In genomic region chr4:10808591-10808990, GRCh38 we compare ENCODE assay signal across 13 cellular contexts.
DNase-seq lines count a peak whose midpoint lies in the region; ATAC-seq lines count a peak whose summit lies in the region.
"Had no signal": no experiment of that assay in that cellular context is flagged by ENCODE, and none has a peak within 500 bp of the region (broad histone marks: within the 10 kb centered on the region; RNA-seq: fewer than 3 reads in every experiment).

No MANE protein-coding gene starts in this region.

- no peak for ATAC-seq in activated CD8-positive, alpha-beta memory T cell treated with anti-CD3 and anti-CD28 coated beads, Interleukin-2, amount 10 ng/mL, durations not matched to agents 7 days and 5 days

- no peaks in the 10 kb centered on the region for H3K27me3 Mint-ChIP-seq in activated CD8-positive, alpha-beta memory T cell treated with anti-CD3 and anti-CD28 coated beads, Interleukin-2, amount 10 ng/mL, durations not matched to agents 7 days and 5 days

- DNase-seq in GM03348 (ENCODE audit: low spot score): peak; percentile 47
- DNase-seq in NCI-H446 treated with DMSO at 0.1 percent for 48 hours (lab: John Stamatoyannopoulos, UW): peak; percentile 86
- DNase-seq in fibroblast of peridontal ligament (ENCODE audit: extremely low read depth): peak; percentile 57
- DNase-seq in pons (ENCODE audit: low spot score): peak; percentile 85
- no peak for DNase-seq in AG08395 (ENCODE audit: low spot score)
- no peak for DNase-seq in HPDE6-E6E7 (ENCODE audit: extremely low spot score)
- DNase-seq in stimulated activated CD8-positive, alpha-beta memory T cell treated with anti-CD3 and anti-CD28 coated beads, Interleukin-4, amount 100 ng/mL, for 48 hours: no peak
- no peak for DNase-seq in activated CD8-positive, alpha-beta memory T cell treated with anti-CD3 and anti-CD28 coated beads, Interleukin-2, amount 10 ng/mL, durations not matched to agents 7 days and 5 days
- DNase-seq: activated CD4-positive, alpha-beta T cell treated with anti-CD3 and anti-CD28 coated beads, Interleukin-2, amount 50 U/mL, for 48 hours; H7; NCI-H1048; NCI-H748 treated with DMSO at 0.1 percent for 48 hours had no signal

- H3K4me1 Mint-ChIP-seq in activated CD8-positive, alpha-beta memory T cell treated with anti-CD3 and anti-CD28 coated beads, Interleukin-2, amount 10 ng/mL, durations not matched to agents 7 days and 5 days: no peaks in the 10 kb centered on the region

- peaks cover 2% of the 10 kb centered on the region for H3K9me3 Mint-ChIP-seq in activated CD8-positive, alpha-beta memory T cell treated with anti-CD3 and anti-CD28 coated beads, Interleukin-2, amount 10 ng/mL, durations not matched to agents 7 days and 5 days (ENCODE audit: low read depth)

- H3K4me3 Mint-ChIP-seq in activated CD8-positive, alpha-beta memory T cell treated with anti-CD3 and anti-CD28 coated beads, Interleukin-2, amount 10 ng/mL, durations not matched to agents 7 days and 5 days: no peak overlapping the region

- H3K27ac Mint-ChIP-seq in activated CD8-positive, alpha-beta memory T cell treated with anti-CD3 and anti-CD28 coated beads, Interleukin-2, amount 10 ng/mL, durations not matched to agents 7 days and 5 days: no peak overlapping the region
- H3K27ac Mint-ChIP-seq: activated T-helper 2 cell treated with anti-CD3 and anti-CD28 coated beads, Interferon-gamma antibody, Interleukin-2, Interleukin-4, amounts not matched to agents 10 μg/mL and 5 μg/mL and 100 μg/mL, durations not matched to agents 14 hours and 24 hours and 36 hours had no signal

- CTCF ChIA-PET in activated CD8-positive, alpha-beta memory T cell treated with anti-CD3 and anti-CD28 coated beads, Interleukin-2, amount 10 ng/mL, durations not matched to agents 7 days and 5 days (lab: Charles Lee): no interaction called here

- no peaks in the 10 kb centered on the region for H3K36me3 Mint-ChIP-seq in activated CD8-positive, alpha-beta memory T cell treated with anti-CD3 and anti-CD28 coated beads, Interleukin-2, amount 10 ng/mL, durations not matched to agents 7 days and 5 days

Comparison
In these comparisons a context has a peak if more than half of its experiments do, and no peak if none do; other contexts are left out.
1. DNase-seq: peak in GM03348 (single experiment), NCI-H446 treated with DMSO at 0.1 percent for 48 hours (single experiment), fibroblast of peridontal ligament (single experiment) and pons (single experiment); none in AG08395 (single experiment), HPDE6-E6E7 (single experiment), stimulated activated CD8-positive, alpha-beta memory T cell treated with anti-CD3 and anti-CD28 coated beads, Interleukin-4, amount 100 ng/mL, for 48 hours (single experiment) and activated CD8-positive, alpha-beta memory T cell treated with anti-CD3 and anti-CD28 coated beads, Interleukin-2, amount 10 ng/mL, durations not matched to agents 7 days and 5 days (single experiment).